Comparison of ENCODE assay signal across 27 cellular contexts in the genomic region with DNA sequence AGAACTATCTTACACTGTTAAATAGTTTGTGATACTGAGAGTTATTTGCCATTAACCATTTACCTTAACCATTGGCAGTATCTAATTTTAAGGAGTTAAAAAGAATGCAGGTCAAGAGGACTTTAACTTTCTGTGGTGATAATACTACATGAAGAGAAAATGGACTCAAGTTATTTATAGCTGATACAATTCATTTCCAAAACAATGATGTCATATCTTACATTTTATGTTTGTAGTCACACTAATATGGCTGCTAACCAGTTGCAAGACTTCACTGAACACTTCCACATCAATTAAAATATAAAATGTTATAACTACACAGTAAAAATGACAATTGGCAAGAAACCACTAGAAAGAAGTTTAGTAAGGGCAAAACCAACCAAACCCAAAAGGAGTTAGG.
"Had no signal": no experiment of that assay in that cellular context is flagged by ENCODE, and none has a peak within 500 bp of the region (broad histone marks: within the 10 kb centered on the region; RNA-seq: fewer than 3 reads in every experiment).

No MANE protein-coding gene starts in this region.

- H3K4me3 ChIP-seq: left ventricle myocardium inferior, lung, neural progenitor cell, psoas muscle, right atrium auricular region, sigmoid colon, spleen, tibial nerve, uterus had no signal

- H3K4me1 Mint-ChIP-seq: naive B cell; natural killer cell; stimulated activated memory B cell treated with anti-CD40 and anti-IgM and Interleukin-4, amounts not matched to agents 10 μg/mL and 1 μg/mL and 100 μg/mL, for 72 hours; stimulated activated naive CD8-positive, alpha-beta T cell treated with anti-CD3 and anti-CD28 coated beads, Interleukin-15, amount 100 ng/mL, for 72 hours had no signal

- DNase-seq: hippocampal formation; left ventricle myocardium inferior; mesendoderm; naive B cell; natural killer cell; nephron progenitor cell; occipital lobe; psoas muscle; sigmoid colon; small intestine; spleen; stimulated activated CD4-positive, alpha-beta T cell treated with anti-CD3 and anti-CD28 coated beads, Interleukin-2, amount 100 ng/mL, for 48 hours; stimulated activated CD4-positive, alpha-beta T cell treated with anti-CD3 and anti-CD28 coated beads, Interleukin-4, amount 100 ng/mL, for 4 hours; stimulated activated CD8-positive, alpha-beta memory T cell treated with anti-CD3 and anti-CD28 coated beads, Interleukin-4, amount 100 ng/mL, for 48 hours; stimulated activated naive CD4-positive, alpha-beta T cell treated with Interleukin-2 at 50 U/mL for 16 hours; stimulated activated naive CD8-positive, alpha-beta T cell treated with anti-CD3 and anti-CD28 coated beads, Interleukin-15, amount 100 ng/mL, for 72 hours; substantia nigra; uterus had no signal

- H3K36me3 ChIP-seq: left ventricle myocardium inferior, neutrophil, right atrium auricular region, sigmoid colon, spleen, tibial nerve, uterus had no signal

- H3K27me3 ChIP-seq: neural progenitor cell, neutrophil, right atrium auricular region, sigmoid colon, spleen, tibial nerve, uterus had no signal

- H3K27ac Mint-ChIP-seq: mesothelial cell of epicardium; naive B cell; natural killer cell; nephron progenitor cell; neural progenitor cell; stimulated activated memory B cell treated with anti-CD40 and anti-IgM and Interleukin-4, amounts not matched to agents 10 μg/mL and 1 μg/mL and 100 μg/mL, for 72 hours; stimulated activated naive CD8-positive, alpha-beta T cell treated with anti-CD3 and anti-CD28 coated beads, Interleukin-15, amount 100 ng/mL, for 72 hours; type B pancreatic cell had no signal

- H3K4me1 ChIP-seq: parathyroid adenoma, psoas muscle, right atrium auricular region, sigmoid colon, spleen, tibial nerve, uterus had no signal

- H3K27me3 Mint-ChIP-seq: naive B cell; stimulated activated memory B cell treated with anti-CD40 and anti-IgM and Interleukin-4, amounts not matched to agents 10 μg/mL and 1 μg/mL and 100 μg/mL, for 72 hours; stimulated activated naive CD8-positive, alpha-beta T cell treated with anti-CD3 and anti-CD28 coated beads, Interleukin-15, amount 100 ng/mL, for 72 hours; type B pancreatic cell had no signal

- H3K27ac ChIP-seq: left ventricle myocardium inferior, neural progenitor cell, neutrophil, parathyroid adenoma, psoas muscle, right atrium auricular region, sigmoid colon, spleen, tibial nerve, uterus had no signal

- H3K9me3 Mint-ChIP-seq: type B pancreatic cell had no signal

- H3K9me3 ChIP-seq: neutrophil, psoas muscle, sigmoid colon, tibial nerve, uterus had no signal

- ATAC-seq: natural killer cell; psoas muscle; stimulated activated memory B cell treated with anti-CD40 and anti-IgM and Interleukin-4, amounts not matched to agents 10 μg/mL and 1 μg/mL and 100 μg/mL, for 72 hours; stimulated activated naive CD8-positive, alpha-beta T cell treated with anti-CD3 and anti-CD28 coated beads, Interleukin-15, amount 100 ng/mL, for 72 hours had no signal

- H3K4me3 Mint-ChIP-seq: mesothelial cell of epicardium; naive B cell; natural killer cell; nephron progenitor cell; neural progenitor cell; stimulated activated memory B cell treated with anti-CD40 and anti-IgM and Interleukin-4, amounts not matched to agents 10 μg/mL and 1 μg/mL and 100 μg/mL, for 72 hours; stimulated activated naive CD8-positive, alpha-beta T cell treated with anti-CD3 and anti-CD28 coated beads, Interleukin-15, amount 100 ng/mL, for 72 hours; type B pancreatic cell had no signal

- H3K36me3 Mint-ChIP-seq: naive B cell; natural killer cell; stimulated activated memory B cell treated with anti-CD40 and anti-IgM and Interleukin-4, amounts not matched to agents 10 μg/mL and 1 μg/mL and 100 μg/mL, for 72 hours had no signal
